Comparison of ENCODE assay signal across 27 cellular contexts in the genomic region with DNA sequence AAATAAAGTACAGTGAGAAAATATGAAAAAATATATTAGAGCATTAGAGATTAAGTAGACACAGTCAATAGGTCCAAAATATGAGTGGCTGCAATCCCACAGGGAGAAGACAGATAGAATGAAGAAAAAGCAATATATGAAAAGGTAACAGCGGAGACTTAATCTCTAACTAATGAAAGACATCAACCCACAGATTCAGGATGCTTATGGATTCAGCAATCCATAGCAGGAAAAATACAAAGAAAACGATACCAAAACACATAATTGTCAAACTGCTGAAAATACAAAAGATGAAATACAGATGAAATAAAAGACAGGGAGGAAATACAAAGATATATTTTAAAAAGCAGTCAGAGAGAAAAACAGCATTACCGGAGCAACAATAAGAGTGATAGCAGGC. TPM values are rescaled to one million over a fixed set of nuclear protein-coding genes. Genes with fewer than 3 reads are reported as not detected.
"Had no signal": no experiment of that assay in that cellular context is flagged by ENCODE, and none has a peak within 500 bp of the region (broad histone marks: within the 10 kb centered on the region; RNA-seq: fewer than 3 reads in every experiment).

No MANE protein-coding gene starts in this region.

- H3K27me3 Mint-ChIP-seq: dendritic cell treated with granulocyte-macrophage colony-stimulating factor and Interleukin-4, amounts not matched to agents 40 ng/mL and 50 ng/mL, for 4 days; effector memory CD8-positive, alpha-beta T cell had no signal

- DNase-seq: colonic mucosa; cortex of kidney; dorsolateral prefrontal cortex; effector CD4-positive, alpha-beta T cell; effector CD8-positive, alpha-beta T cell; effector memory CD4-positive, alpha-beta T cell; effector memory CD8-positive, alpha-beta T cell; endodermal cell; erythroblast; esophagus squamous epithelium; foreskin fibroblast; foreskin keratinocyte; foreskin melanocyte; gastrocnemius medialis; glutamatergic neuron; head of caudate nucleus; heart left ventricle; heart right ventricle had no signal

- H3K9me3 ChIP-seq: colonic mucosa, esophagus squamous epithelium, gastrocnemius medialis, gastroesophageal sphincter had no signal

- H3K27ac Mint-ChIP-seq: dendritic cell treated with granulocyte-macrophage colony-stimulating factor and Interleukin-4, amounts not matched to agents 40 ng/mL and 50 ng/mL, for 4 days; effector memory CD8-positive, alpha-beta T cell; endodermal cell had no signal

- H3K4me3 Mint-ChIP-seq: dendritic cell treated with granulocyte-macrophage colony-stimulating factor and Interleukin-4, amounts not matched to agents 40 ng/mL and 50 ng/mL, for 4 days; effector memory CD8-positive, alpha-beta T cell; endodermal cell had no signal

- H3K4me3 ChIP-seq: colonic mucosa, coronary artery, dorsolateral prefrontal cortex, esophagus muscularis mucosa, esophagus squamous epithelium, gastrocnemius medialis, gastroesophageal sphincter, heart left ventricle, heart right ventricle, hepatocyte had no signal

- H3K27ac ChIP-seq: colonic mucosa, coronary artery, dorsolateral prefrontal cortex, epithelial cell of prostate, esophagus muscularis mucosa, esophagus squamous epithelium, foreskin keratinocyte, gastrocnemius medialis, gastroesophageal sphincter, heart left ventricle, heart right ventricle, hepatocyte had no signal

- H3K4me1 ChIP-seq: colonic mucosa, esophagus muscularis mucosa, esophagus squamous epithelium, foreskin keratinocyte, gastrocnemius medialis, gastroesophageal sphincter, heart left ventricle, heart right ventricle had no signal

- H3K79me2 ChIP-seq: hepatocyte had no signal

- H2AFZ ChIP-seq: hepatocyte had no signal

- H3K36me3 ChIP-seq: colonic mucosa, gastrocnemius medialis had no signal

- FAIRE-seq: endothelial cell of umbilical vein, frontal cortex had no signal

- H3K27me3 ChIP-seq: colonic mucosa, dorsolateral prefrontal cortex, esophagus muscularis mucosa, esophagus squamous epithelium, foreskin keratinocyte, gastrocnemius medialis, gastroesophageal sphincter, heart left ventricle, heart right ventricle, hepatocyte had no signal

- H3K4me2 ChIP-seq: hepatocyte had no signal

RNA-seq across cellular contexts. Expression of a gene that starts 56.7 kb away (rescaled TPM):
- total RNA-seq: epithelial cell of proximal tubule had no signal
- polyA plus RNA-seq: foreskin keratinocyte had no signal
